9 cellular contexts compared by ENCODE assay signal in the genomic region with DNA sequence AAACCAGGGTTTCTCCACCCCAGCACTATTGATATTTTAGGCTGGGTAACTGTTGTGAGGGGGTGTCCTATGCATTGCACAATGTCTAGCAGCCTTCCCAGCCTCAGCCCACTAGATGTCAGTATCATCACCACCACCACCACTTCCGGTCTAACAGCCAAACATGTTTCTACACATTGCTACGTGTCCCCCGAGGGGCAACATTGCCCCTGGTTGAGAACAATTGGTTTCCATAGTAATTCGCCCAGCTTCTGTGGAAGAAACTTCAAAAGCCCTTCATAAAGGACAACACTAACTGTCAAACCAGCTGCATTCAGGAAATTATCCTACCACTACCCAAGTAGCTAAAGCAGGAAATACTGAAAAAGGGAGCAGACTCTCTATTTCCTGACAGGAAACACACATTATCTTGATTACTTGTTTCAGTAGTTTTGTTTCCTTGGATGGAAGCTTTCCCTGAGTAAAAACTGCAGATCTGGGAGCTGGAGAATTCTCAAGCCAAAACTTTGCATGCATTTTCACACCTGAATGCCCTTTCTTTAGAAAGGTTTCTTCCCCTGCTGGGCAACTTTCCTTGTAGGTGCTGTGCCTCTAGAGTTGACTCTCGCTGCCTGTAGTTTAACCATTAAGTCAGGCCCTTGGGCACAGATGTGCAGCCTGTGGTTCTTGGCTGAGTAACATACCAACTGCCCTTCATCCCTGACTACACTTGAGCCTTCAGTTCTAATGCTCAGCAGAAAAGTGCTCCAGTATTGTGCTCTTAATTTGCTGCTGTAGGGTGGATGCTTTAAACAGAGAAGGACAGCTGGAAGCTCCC. TPM values are rescaled to one million over a fixed set of nuclear protein-coding genes. Genes with fewer than 3 reads are reported as not detected.
A peak's percentile ranks its signal among the peaks of the same experiment; 100 is the strongest.
DNase-seq lines count a peak whose midpoint lies in the region; ATAC-seq and TF ChIP-seq lines count a peak whose summit lies in the region.
"Had no signal": no experiment of that assay in that cellular context is flagged by ENCODE, and none has a peak within 500 bp of the region (broad histone marks: within the 10 kb centered on the region; RNA-seq: fewer than 3 reads in every experiment).

No MANE protein-coding gene starts in this region.

- no peak for DNase-seq in AG09309 (ENCODE audit: low read depth)
- DNase-seq in NCI-H82 treated with DMSO at 0.1 percent for 48 hours (lab: John Stamatoyannopoulos, UW; ENCODE audit: unreplicated experiment) = peak; percentile 50
- DNase-seq in activated CD8-positive, alpha-beta memory T cell treated with anti-CD3 and anti-CD28 coated beads, Interleukin-2, amount 50 U/mL, for 4 hours = peak; percentile 42
- DNase-seq in fibroblast of pulmonary artery (ENCODE audit: low read depth) = peak; percentile 20
- DNase-seq in renal cortical epithelial cell (ENCODE audit: low read depth) = peak; percentile 88
- DNase-seq in NCI-H345 treated with DMSO at 0.1 percent for 48 hours (lab: John Stamatoyannopoulos, UW; ENCODE audit: unreplicated experiment) = no peak

- TF ChIP-seq CTCF in AG09309 (IDR thresholded peaks at IDR 0.05; ENCODE audit: control insufficient read depth, insufficient read depth, low read depth, low read length, missing control alignments) (peak; percentile 60), fibroblast of pulmonary artery (IDR thresholded peaks at IDR 0.05; ENCODE audit: low read length, missing control alignments) (peak; percentile 33)

- H3K4me3 ChIP-seq in AG09309 (ENCODE audit: control insufficient read depth, low read depth, low read length) (no peak overlapping the region), fibroblast of pulmonary artery (replicated peaks; ENCODE audit: low read depth, low read length) (no peak overlapping the region)

- ATAC-seq in GM18520 (IDR thresholded peaks at IDR 0.05; ENCODE audit: unreplicated experiment) (peak; percentile 93), HG03039 (IDR thresholded peaks at IDR 0.05; ENCODE audit: unreplicated experiment) (peak; percentile 96)

RNA-seq across cellular contexts. Expression of gene PKHD1, which starts 23.6 kb away (rescaled TPM):
- total RNA-seq in renal cortical epithelial cell = 14.1 and 67.1 TPM in 2 replicates
- total RNA-seq: NCI-H460 had no signal

Comparison
In these comparisons a context has a peak if more than half of its experiments do, and no peak if none do; other contexts are left out.
1. DNase-seq: peak in NCI-H82 treated with DMSO at 0.1 percent for 48 hours (single experiment), activated CD8-positive, alpha-beta memory T cell treated with anti-CD3 and anti-CD28 coated beads, Interleukin-2, amount 50 U/mL, for 4 hours (single experiment), fibroblast of pulmonary artery (single experiment) and renal cortical epithelial cell (single experiment); none in AG09309 (single experiment) and NCI-H345 treated with DMSO at 0.1 percent for 48 hours (single experiment).